In the genomic region with DNA sequence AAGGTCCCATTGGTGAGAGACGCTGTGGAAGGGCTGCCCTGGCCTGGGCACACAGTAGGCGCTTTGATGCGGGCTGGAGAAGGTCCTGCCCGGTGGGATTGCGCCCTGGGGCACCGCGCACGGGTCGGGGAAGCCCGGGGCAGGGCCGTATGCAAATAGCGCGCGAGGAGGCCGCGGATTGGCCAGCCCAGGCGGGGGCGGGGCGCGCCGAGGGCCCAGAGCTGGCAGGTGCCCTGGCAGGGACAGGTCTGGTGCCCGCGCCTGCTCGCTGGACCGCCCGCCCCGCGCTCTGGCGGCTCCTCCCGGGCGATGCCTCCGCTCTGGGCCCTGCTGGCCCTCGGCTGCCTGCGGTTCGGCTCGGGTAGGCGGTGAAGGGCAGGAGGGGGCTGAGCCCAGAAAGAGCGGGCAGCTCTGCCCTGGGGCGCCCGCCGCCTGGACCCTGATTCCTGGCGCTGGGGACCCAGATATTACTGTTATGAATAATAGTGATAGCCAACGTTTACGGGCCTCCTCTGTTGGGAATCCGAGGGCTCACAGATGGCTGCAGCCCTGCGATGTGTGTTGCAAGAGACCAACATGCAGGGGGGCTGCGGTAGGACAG, we compare ENCODE assay signal across 9 cellular contexts. TPM values are rescaled to one million over a fixed set of nuclear protein-coding genes. Genes with fewer than 3 reads are reported as not detected.
A peak's percentile ranks its signal among the peaks of the same experiment; 100 is the strongest.
DNase-seq lines count a peak whose midpoint lies in the region; ATAC-seq lines count a peak whose summit lies in the region.
"Had no signal": no experiment of that assay in that cellular context is flagged by ENCODE, and none has a peak within 500 bp of the region (broad histone marks: within the 10 kb centered on the region; RNA-seq: fewer than 3 reads in every experiment).

A gene (plus strand): TSS at position 245 of the 601 bp plus-strand sequence. CDS start 65 bp downstream, at position 310.

- WGBS in mesendoderm (ENCODE audit: extremely low coverage, insufficient coverage, low lambda C conversion rate) = no CpG with 5 or more reads among the region's 47 CpGs

- no peak within 1 kb of the TSS for H3K23ac ChIP-seq in mesendoderm (ENCODE audit: low read length)

- H3K18ac ChIP-seq in mesendoderm (ENCODE audit: low read length) = no peak within 1 kb of the TSS

- no peaks in the 10 kb centered on the region for H3K4me1 ChIP-seq in mesendoderm (ENCODE audit: control insufficient read depth, low read depth, low read length)

- H3K79me2 ChIP-seq in mesendoderm (ENCODE audit: control insufficient read depth, insufficient read depth, low read length) = no peaks in the 10 kb centered on the region

- H3K79me1 ChIP-seq in mesendoderm (ENCODE audit: low read length) = no peaks in the 10 kb centered on the region

- peak within 1 kb of the TSS; percentile 71 for H3K27ac Mint-ChIP-seq in dendritic cell treated with granulocyte-macrophage colony-stimulating factor and Interleukin-4, amounts not matched to agents 40 ng/mL and 50 ng/mL, for 4 days

- no peak within 1 kb of the TSS for H4K5ac ChIP-seq in mesendoderm (ENCODE audit: low read length)

- peak within 1 kb of the TSS; percentile 63 for H3K4me3 Mint-ChIP-seq in dendritic cell treated with granulocyte-macrophage colony-stimulating factor and Interleukin-4, amounts not matched to agents 40 ng/mL and 50 ng/mL, for 4 days

- peak within 1 kb of the TSS; percentile 7 for H3K9ac ChIP-seq in mesendoderm (ENCODE audit: low read length)

- DNase-seq in NCI-H2081 (lab: John Stamatoyannopoulos, UW) (peak; percentile 45 to 51), NCI-H2081 treated with DMSO at 0.1 percent for 48 hours (lab: John Stamatoyannopoulos, UW) (no peak), mesendoderm (peak; percentile 68)
- peak; percentile 77 for DNase-seq in activated CD4-positive, CD25-positive, alpha-beta regulatory T cell treated with anti-CD3 and anti-CD28 coated beads, Interleukin-2, amount 50 U/mL, for 72 hours
- peak; percentile 25 to 37 for DNase-seq in stimulated activated CD8-positive, alpha-beta memory T cell treated with anti-CD3 and anti-CD28 coated beads, Interleukin-15, amount 100 ng/mL, for 48 hours (ENCODE audit: low read depth in 2 of 2)

- H2BK5ac ChIP-seq in mesendoderm (ENCODE audit: low read length) = no peak within 1 kb of the TSS

- H3K9me3 Mint-ChIP-seq in dendritic cell treated with granulocyte-macrophage colony-stimulating factor and Interleukin-4, amounts not matched to agents 40 ng/mL and 50 ng/mL, for 4 days = no peaks in the 10 kb centered on the region

- peaks cover 61% of the 10 kb centered on the region for H3K4me1 Mint-ChIP-seq in dendritic cell treated with granulocyte-macrophage colony-stimulating factor and Interleukin-4, amounts not matched to agents 40 ng/mL and 50 ng/mL, for 4 days (ENCODE audit: low read depth)

- H3K27me3 ChIP-seq in mesendoderm (ENCODE audit: insufficient read depth, low read length, poor library complexity) = no peaks in the 10 kb centered on the region

- H3K56ac ChIP-seq in mesendoderm (ENCODE audit: low read length) = peak within 1 kb of the TSS; percentile 49

- no peak within 1 kb of the TSS for H2BK15ac ChIP-seq in mesendoderm (replicated peaks; ENCODE audit: low read depth)

- H2BK120ac ChIP-seq in mesendoderm (ENCODE audit: low read depth, low read length) = no peak within 1 kb of the TSS

- H3K4me3 ChIP-seq in mesendoderm (ENCODE audit: low read length) = no peak within 1 kb of the TSS

- intact Hi-C loops in dendritic cell treated with granulocyte-macrophage colony-stimulating factor and Interleukin-4, amounts not matched to agents 40 ng/mL and 50 ng/mL, for 4 days (cut with micrococcal nuclease) = no loop called here

- H3K4me2 ChIP-seq in mesendoderm (ENCODE audit: low read length) = peak within 1 kb of the TSS; percentile 52

- H3K36me3 Mint-ChIP-seq in dendritic cell treated with granulocyte-macrophage colony-stimulating factor and Interleukin-4, amounts not matched to agents 40 ng/mL and 50 ng/mL, for 4 days (ENCODE audit: low read depth) = no peaks in the 10 kb centered on the region

- H3K4ac ChIP-seq in mesendoderm (ENCODE audit: low read depth, low read length) = no peak within 1 kb of the TSS

- no peak for ATAC-seq in HG02973 (IDR thresholded peaks at IDR 0.05; ENCODE audit: unreplicated experiment)
- ATAC-seq in HG02981 (IDR thresholded peaks at IDR 0.05; ENCODE audit: unreplicated experiment) = no peak

- H3K27me3 Mint-ChIP-seq in dendritic cell treated with granulocyte-macrophage colony-stimulating factor and Interleukin-4, amounts not matched to agents 40 ng/mL and 50 ng/mL, for 4 days = peaks cover 7% of the 10 kb centered on the region

- no peak within 1 kb of the TSS for H3K27ac ChIP-seq in mesendoderm (ENCODE audit: low read depth, low read length)

- H4K8ac ChIP-seq in mesendoderm (ENCODE audit: low read depth, low read length) = no peak within 1 kb of the TSS

- no peaks in the 10 kb centered on the region for H3K36me3 ChIP-seq in mesendoderm (ENCODE audit: control insufficient read depth, insufficient read depth, low read length)

- no peak within 1 kb of the TSS for H2AK5ac ChIP-seq in mesendoderm (ENCODE audit: low read length)

RNA-seq across cellular contexts. Expression of the gene that starts here (rescaled TPM):
- 0.08 TPM for polyA plus RNA-seq in mesendoderm (2013, experiment 1 of 2)
- polyA plus RNA-seq in mesendoderm (2013, experiment 2 of 2) = 0.04 TPM
- polyA plus RNA-seq: BJ had no signal
